ENCODE assay signal across 8 cellular contexts in genomic region chr2:215920244-215921100, GRCh38.
A peak's percentile ranks its signal among the peaks of the same experiment; 100 is the strongest.
DNase-seq lines count a peak whose midpoint lies in the region; ATAC-seq and TF ChIP-seq lines count a peak whose summit lies in the region.

No MANE protein-coding gene starts in this region.

- no peaks in the 10 kb centered on the region for H3K9me3 ChIP-seq in body of pancreas

- H3K27me3 ChIP-seq in body of pancreas: no peaks in the 10 kb centered on the region

- intact Hi-C loops in body of pancreas (cut with DNase I): no loop called here

- ATAC-seq in GM18505 (IDR thresholded peaks at IDR 0.05; ENCODE audit: unreplicated experiment): peak; percentile 48
- ATAC-seq in HG02870 (IDR thresholded peaks at IDR 0.05; ENCODE audit: unreplicated experiment): peak; percentile 46
- peak; percentile 76 for ATAC-seq in body of pancreas

- H3K36me3 ChIP-seq in body of pancreas (replicated peaks in 1 of 2; ENCODE audit: insufficient read depth in 1 of 2, low read depth in 2 of 2): no peaks in the 10 kb centered on the region

- POLR2A ChIA-PET in AG04449 (lab: Yijun Ruan, JAX): interaction anchor here (0.6 to 1.0 kb wide), 3 partner anchors 9 to 484 kb away, joined by 3 read pairs; no protein-coding TSS in a partner anchor

- H3K4me3 ChIP-seq in AG04449 (ENCODE audit: low read depth, low read length) (no peak overlapping the region), body of pancreas (no peak overlapping the region)

- WGBS in body of pancreas, 2 donors: 9 to 12% methylated on average over 8 of the region's 8 CpGs

- no peak for TF ChIP-seq POLR2A in GM18505 (IDR thresholded peaks at IDR 0.05; ENCODE audit: borderline replicate concordance, extremely low read depth, insufficient read depth, insufficient read length)
- no peak for TF ChIP-seq POLR2A in body of pancreas (IDR thresholded peaks at IDR 0.05)

- H3K4me1 ChIP-seq in body of pancreas: no peaks in the 10 kb centered on the region

- CTCF ChIA-PET in AG04449 (lab: Yijun Ruan, JAX): interaction anchor here (0.7 to 4.1 kb wide), 30 partner anchors 9 to 596 kb away, joined by 3 to 21 read pairs (median 3); no protein-coding TSS in a partner anchor

- peak; percentile 75 for TF ChIP-seq CTCF in AG04449 (IDR thresholded peaks at IDR 0.05; ENCODE audit: insufficient read depth, low read length, missing control alignments)
- TF ChIP-seq CTCF in body of pancreas (IDR thresholded peaks at IDR 0.05): peak; percentile 14 to 79 (median 70)

- peak; percentile 47 for DNase-seq in AG04449 (ENCODE audit: low read depth, low spot score)
- peak; percentile 23 for DNase-seq in NCI-H1417 treated with DMSO at 0.1 percent for 48 hours (lab: John Stamatoyannopoulos, UW)
- peak in 4 of 5 experiments; percentile 16 to 72 (median 20) for DNase-seq in T-helper 2 cell
- DNase-seq in body of pancreas: peak; percentile 51 to 71 (median 58)
- DNase-seq in inferior parietal cortex (ENCODE audit: extremely low spot score): peak; percentile 82
- DNase-seq in stimulated activated CD4-positive, alpha-beta T cell treated with anti-CD3 and anti-CD28 coated beads, Interleukin-12 subunit alpha, Interleukin-12 subunit beta, amount 100 ng/mL, for 48 hours (ENCODE audit: low read depth in 2 of 3, low spot score in 1 of 3): peak; percentile 25 to 42 (median 30)

- no peak overlapping the region for H3K27ac ChIP-seq in body of pancreas

Comparison
In these comparisons a context has a peak if more than half of its experiments do, and no peak if none do; other contexts are left out.
1. DNase-seq: peak in every context shown above with its lines; median percentile 82 in inferior parietal cortex; 58 in body of pancreas; 47 in AG04449; 30 in stimulated activated CD4-positive, alpha-beta T cell treated with anti-CD3 and anti-CD28 coated beads, Interleukin-12 subunit alpha, Interleukin-12 subunit beta, amount 100 ng/mL, for 48 hours; 23 in NCI-H1417 treated with DMSO at 0.1 percent for 48 hours; 20 in T-helper 2 cell.